Comparison of ENCODE assay signal across 1 cellular context in the genomic region with DNA sequence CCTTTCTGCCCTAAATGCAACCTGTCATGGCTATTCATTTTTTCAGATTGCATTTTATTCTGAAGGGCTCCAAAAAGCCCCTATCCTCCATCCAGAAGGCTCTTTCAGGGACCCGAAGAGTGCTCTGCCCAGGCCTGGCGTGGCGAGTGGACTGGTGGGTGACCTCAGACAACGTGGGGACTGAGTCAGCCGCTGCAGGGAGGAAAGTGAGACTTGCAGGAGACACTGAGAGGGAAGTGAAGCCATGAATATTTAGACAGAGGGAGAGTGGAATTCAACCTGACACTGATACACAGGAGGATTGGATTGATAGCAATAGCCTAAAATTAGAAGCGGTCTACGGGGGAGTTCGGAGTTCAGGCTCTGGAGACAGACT.
TF ChIP-seq lines count a peak whose summit lies in the region.

No MANE protein-coding gene starts in this region.

TF ChIP-seq in SK-N-SH, 30 proteins besides CTCF, POLR2A, EP300 and RAD21 (continued from another document):
- TF ChIP-seq, protein P1, sequence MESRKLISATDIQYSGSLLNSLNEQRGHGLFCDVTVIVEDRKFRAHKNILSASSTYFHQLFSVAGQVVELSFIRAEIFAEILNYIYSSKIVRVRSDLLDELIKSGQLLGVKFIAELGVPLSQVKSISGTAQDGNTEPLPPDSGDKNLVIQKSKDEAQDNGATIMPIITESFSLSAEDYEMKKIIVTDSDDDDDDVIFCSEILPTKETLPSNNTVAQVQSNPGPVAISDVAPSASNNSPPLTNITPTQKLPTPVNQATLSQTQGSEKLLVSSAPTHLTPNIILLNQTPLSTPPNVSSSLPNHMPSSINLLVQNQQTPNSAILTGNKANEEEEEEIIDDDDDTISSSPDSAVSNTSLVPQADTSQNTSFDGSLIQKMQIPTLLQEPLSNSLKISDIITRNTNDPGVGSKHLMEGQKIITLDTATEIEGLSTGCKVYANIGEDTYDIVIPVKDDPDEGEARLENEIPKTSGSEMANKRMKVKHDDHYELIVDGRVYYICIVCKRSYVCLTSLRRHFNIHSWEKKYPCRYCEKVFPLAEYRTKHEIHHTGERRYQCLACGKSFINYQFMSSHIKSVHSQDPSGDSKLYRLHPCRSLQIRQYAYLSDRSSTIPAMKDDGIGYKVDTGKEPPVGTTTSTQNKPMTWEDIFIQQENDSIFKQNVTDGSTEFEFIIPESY (IDR thresholded peaks at IDR 0.05; ENCODE audit: borderline replicate concordance, low read depth): no peak
- TF ChIP-seq IRF3 (IDR thresholded peaks at IDR 0.05; ENCODE audit: low read depth, low read length) (no peak), NRF1 (IDR thresholded peaks at IDR 0.05; ENCODE audit: low read depth, low read length) (no peak), TCF12 (IDR thresholded peaks at IDR 0.05) (no peak), FOXJ3 (CRISPR knock-in tag; IDR thresholded peaks at IDR 0.05) (no peak), RFX5 (IDR thresholded peaks at IDR 0.05; ENCODE audit: low read length) (no peak), GATA2 (CRISPR knock-in tag; IDR thresholded peaks at IDR 0.05) (no peak), SMC3 (IDR thresholded peaks at IDR 0.05; ENCODE audit: low read depth, low read length) (no peak), YY1 (IDR thresholded peaks at IDR 0.05; ENCODE audit: low read depth) (no peak), PBX3 (IDR thresholded peaks at IDR 0.05) (no peak), GABPA (IDR thresholded peaks at IDR 0.05; ENCODE audit: low read depth) (no peak), SIN3A (IDR thresholded peaks at IDR 0.05; ENCODE audit: borderline replicate concordance, low read depth, low read length) (no peak)
